In genomic region chr4:76665139-76665538, GRCh38 we compare ENCODE assay signal across 18 cellular contexts.
A peak's percentile ranks its signal among the peaks of the same experiment; 100 is the strongest.
DNase-seq lines count a peak whose midpoint lies in the region; ATAC-seq and TF ChIP-seq lines count a peak whose summit lies in the region.
"Had no signal": no experiment of that assay in that cellular context is flagged by ENCODE, and none has a peak within 500 bp of the region (broad histone marks: within the 10 kb centered on the region; RNA-seq: fewer than 3 reads in every experiment).

No MANE protein-coding gene starts in this region.

- no peak overlapping the region for H4K91ac ChIP-seq in H9 (ENCODE audit: insufficient read length, low read depth, low read length)

- H2BK20ac ChIP-seq in H9 (ENCODE audit: low read depth, low read length, poor library complexity, severe bottlenecking), result no peak overlapping the region

- H3K23ac ChIP-seq in H9 (ENCODE audit: insufficient read length, low read depth, low read length), result no peak overlapping the region

- no peak overlapping the region for H4K5ac ChIP-seq in H9 (ENCODE audit: insufficient read length, low read depth, low read length)

- H2AK5ac ChIP-seq in H9 (ENCODE audit: insufficient read length, low read length), result no peak overlapping the region

- ATAC-seq in GM18868 (IDR thresholded peaks at IDR 0.05; ENCODE audit: unreplicated experiment), result no peak
- ATAC-seq: activated CD8-positive, alpha-beta T cell treated with anti-CD3 and anti-CD28 coated beads for 36 hours; gastrocnemius medialis had no signal

- TF ChIP-seq EP300 in Ishikawa (IDR thresholded peaks at IDR 0.05; ENCODE audit: borderline replicate concordance), result peak; percentile 89

- TF ChIP-seq RAD21 in Ishikawa (IDR thresholded peaks at IDR 0.05; ENCODE audit: low read depth), result no peak

- H4K20me1 ChIP-seq in H9 (ENCODE audit: control insufficient read depth, insufficient read depth, insufficient read length), result no peaks in the 10 kb centered on the region

- no peaks in the 10 kb centered on the region for H3K27me3 Mint-ChIP-seq in chondrocyte (ENCODE audit: low read depth)
- peaks cover 5% of the 10 kb centered on the region for H3K27me3 Mint-ChIP-seq in activated T-cell treated with anti-CD3 and anti-CD28 coated beads, Interleukin-2, amount 50 U/mL, for 24 hours
- H3K27me3 Mint-ChIP-seq in H9 (ENCODE audit: low read depth), result no peaks in the 10 kb centered on the region
- H3K27me3 Mint-ChIP-seq: activated CD8-positive, alpha-beta T cell treated with anti-CD3 and anti-CD28 coated beads for 36 hours had no signal

- H3K4me2 ChIP-seq in H9 (ENCODE audit: insufficient read depth, insufficient read length, low read length), result no peak overlapping the region

- H3K9me3 ChIP-seq in H9 (ENCODE audit: control insufficient read depth, low read depth, low read length), result no peaks in the 10 kb centered on the region
- H3K9me3 ChIP-seq: gastrocnemius medialis, vagina had no signal

- H3K4me1 ChIP-seq in H9 (ENCODE audit: insufficient read depth, low read length), result no peaks in the 10 kb centered on the region
- H3K4me1 ChIP-seq: gastrocnemius medialis, vagina had no signal

- H3K27ac ChIP-seq in H9 (ENCODE audit: insufficient read length, low read depth, low read length), result no peak overlapping the region
- H3K27ac ChIP-seq: gastrocnemius medialis, vagina had no signal

- DNase-seq in ACHN (peak; percentile 5), chondrocyte (ENCODE audit: low spot score) (no peak), mucosa of gallbladder (ENCODE audit: low spot score) (peak; percentile 94), DMS53 treated with DMSO at 0.1 percent for 48 hours (lab: John Stamatoyannopoulos, UW; ENCODE audit: unreplicated experiment) (no peak), H9 (no peak)
- no peak for DNase-seq in activated T-cell treated with anti-CD3 and anti-CD28 coated beads, Interleukin-2, amount 50 U/mL, for 24 hours
- DNase-seq: activated CD8-positive, alpha-beta T cell treated with anti-CD3 and anti-CD28 coated beads for 36 hours; activated naive CD4-positive, alpha-beta T cell treated with Interleukin-2 at 50 U/mL for 16 hours; cortex of kidney; gastrocnemius medialis; GF-D8; Kasumi-1; left cardiac atrium; stimulated activated CD8-positive, alpha-beta memory T cell treated with anti-CD3 and anti-CD28 coated beads, Interleukin-4, amount 100 ng/mL, for 48 hours had no signal

- H3K79me1 ChIP-seq in H9 (ENCODE audit: insufficient read depth, low read depth, low read length, poor library complexity, severe bottlenecking), result no peaks in the 10 kb centered on the region

- H2BK12ac ChIP-seq in H9 (ENCODE audit: insufficient read length, low read depth, low read length), result no peak overlapping the region

- H3K36me3 Mint-ChIP-seq in chondrocyte (ENCODE audit: low read depth) (no peaks in the 10 kb centered on the region), H9 (ENCODE audit: insufficient read depth in 1 of 3, low read depth in 3 of 3) (no peaks in the 10 kb centered on the region; a peak in 1 of 7 replicates)
- H3K36me3 Mint-ChIP-seq in activated T-cell treated with anti-CD3 and anti-CD28 coated beads, Interleukin-2, amount 50 U/mL, for 24 hours (ENCODE audit: low read depth), result no peaks in the 10 kb centered on the region

- H3K4me3 Mint-ChIP-seq in chondrocyte (ENCODE audit: unreplicated experiment) (no peak overlapping the region), H9 (no peak overlapping the region)
- no peak overlapping the region for H3K4me3 Mint-ChIP-seq in activated T-cell treated with anti-CD3 and anti-CD28 coated beads, Interleukin-2, amount 50 U/mL, for 24 hours
- H3K4me3 Mint-ChIP-seq: activated CD8-positive, alpha-beta T cell treated with anti-CD3 and anti-CD28 coated beads for 36 hours; T-helper 1 cell treated with Interleukin-12 subunit alpha and Interleukin-12 subunit beta and Interleukin-4 antibody, amounts not matched to agents 30 μg/mL and 1 μg/mL, for 36 hours had no signal

- peaks cover 19% of the 10 kb centered on the region for H3K4me1 Mint-ChIP-seq in chondrocyte (ENCODE audit: low read depth)
- peaks cover 4% of the 10 kb centered on the region for H3K4me1 Mint-ChIP-seq in activated T-cell treated with anti-CD3 and anti-CD28 coated beads, Interleukin-2, amount 50 U/mL, for 24 hours (ENCODE audit: low read depth)
- no peaks in the 10 kb centered on the region for H3K4me1 Mint-ChIP-seq in H9

- H3K27ac Mint-ChIP-seq in chondrocyte (ENCODE audit: unreplicated experiment), result peak overlapping the region; percentile 49
- no peak overlapping the region for H3K27ac Mint-ChIP-seq in activated T-cell treated with anti-CD3 and anti-CD28 coated beads, Interleukin-2, amount 50 U/mL, for 24 hours
- no peak overlapping the region for H3K27ac Mint-ChIP-seq in H9
- H3K27ac Mint-ChIP-seq: activated CD8-positive, alpha-beta T cell treated with anti-CD3 and anti-CD28 coated beads for 36 hours; T-helper 1 cell treated with Interleukin-12 subunit alpha and Interleukin-12 subunit beta and Interleukin-4 antibody, amounts not matched to agents 30 μg/mL and 1 μg/mL, for 36 hours had no signal

- H4K8ac ChIP-seq in H9 (replicated peaks; ENCODE audit: insufficient read length, low read depth, low read length), result no peak overlapping the region

- H3K9me3 Mint-ChIP-seq in chondrocyte (ENCODE audit: low read depth), result no peaks in the 10 kb centered on the region
- no peaks in the 10 kb centered on the region for H3K9me3 Mint-ChIP-seq in activated T-cell treated with anti-CD3 and anti-CD28 coated beads, Interleukin-2, amount 50 U/mL, for 24 hours
- no peaks in the 10 kb centered on the region for H3K9me3 Mint-ChIP-seq in H9
- H3K9me3 Mint-ChIP-seq: activated CD8-positive, alpha-beta T cell treated with anti-CD3 and anti-CD28 coated beads for 36 hours; T-helper 1 cell treated with Interleukin-12 subunit alpha and Interleukin-12 subunit beta and Interleukin-4 antibody, amounts not matched to agents 30 μg/mL and 1 μg/mL, for 36 hours had no signal

- H2AFZ ChIP-seq in H9 (ENCODE audit: low read length), result no peak overlapping the region

- no peaks in the 10 kb centered on the region for H3K27me3 ChIP-seq in H9 (ENCODE audit: insufficient read depth, low read length)
- H3K27me3 ChIP-seq: gastrocnemius medialis, vagina had no signal

- H2BK120ac ChIP-seq in H9 (ENCODE audit: low read depth, low read length, poor library complexity, severe bottlenecking), result no peak overlapping the region

- no peak overlapping the region for H2BK5ac ChIP-seq in H9 (ENCODE audit: insufficient read length, low read length)

- H3K14ac ChIP-seq in H9 (ENCODE audit: insufficient read depth, low read length), result no peak overlapping the region

- H3K56ac ChIP-seq in H9 (ENCODE audit: insufficient read length, low read depth, low read length), result no peak overlapping the region

- H3K79me2 ChIP-seq in H9 (ENCODE audit: insufficient read depth, low read length), result no peaks in the 10 kb centered on the region

- no peak overlapping the region for H3K9ac ChIP-seq in H9 (ENCODE audit: extremely low read depth, insufficient read length, low read length)

- in situ Hi-C loops in ACHN (cut with HindIII; ENCODE audit: low pct_ligation_motif_present, low pct_unique_long_range_greater_than_20kb, low sequenced_read_pairs), result no loop called here

- no peak overlapping the region for H3T11ph ChIP-seq in H9 (ENCODE audit: low read length)

- no peak overlapping the region for H2BK15ac ChIP-seq in H9 (ENCODE audit: low read depth, low read length)

- H3K4ac ChIP-seq in H9 (ENCODE audit: low read depth, low read length), result no peak overlapping the region

- H3K23me2 ChIP-seq in H9 (ENCODE audit: insufficient read length, low read depth, low read length, poor library complexity, severe bottlenecking), result no peaks in the 10 kb centered on the region

- no peak for TF ChIP-seq CTCF in chondrocyte (IDR thresholded peaks at IDR 0.05)
- TF ChIP-seq CTCF in H9 (conservative IDR thresholded peaks at IDR 0.05), result no peak

- H3K18ac ChIP-seq in H9 (ENCODE audit: insufficient read length, low read depth, low read length), result no peak overlapping the region

TF ChIP-seq in Ishikawa, 13 proteins besides CTCF, POLR2A, EP300 and RAD21 (continues in another document):
- TF ChIP-seq USF1 (IDR thresholded peaks at IDR 0.05) (peak; percentile 63), MAX (IDR thresholded peaks at IDR 0.05) (peak; percentile 87), CREB1 (IDR thresholded peaks at IDR 0.05; ENCODE audit: low read depth) (no peak), TEAD4 (IDR thresholded peaks at IDR 0.05) (peak; percentile 95), EGR1 (IDR thresholded peaks at IDR 0.05) (no peak), YY1 (IDR thresholded peaks at IDR 0.05; ENCODE audit: low read depth) (no peak), CEBPB (IDR thresholded peaks at IDR 0.05) (peak; percentile 39; the same call in 1 of the 2 replicates), TAF1 (IDR thresholded peaks at IDR 0.05; ENCODE audit: low read depth) (no peak), NFIC (IDR thresholded peaks at IDR 0.05) (peak; percentile 93), TCF12 (IDR thresholded peaks at IDR 0.05; ENCODE audit: low read depth) (peak; percentile 91)

Comparison
In these comparisons a context has a peak if more than half of its experiments do, and no peak if none do; other contexts are left out.
1. DNase-seq: peak in ACHN (single experiment) and mucosa of gallbladder (single experiment); none in chondrocyte (single experiment), DMS53 treated with DMSO at 0.1 percent for 48 hours (single experiment), activated T-cell treated with anti-CD3 and anti-CD28 coated beads, Interleukin-2, amount 50 U/mL, for 24 hours (single experiment) and H9 (single experiment).